In genomic region chr2:240353944-240354343, GRCh38 we compare ENCODE assay signal across 14 cellular contexts.
"Had no signal": no experiment of that assay in that cellular context is flagged by ENCODE, and none has a peak within 500 bp of the region (broad histone marks: within the 10 kb centered on the region; RNA-seq: fewer than 3 reads in every experiment).

No MANE protein-coding gene starts in this region.

- DNase-seq: effector memory CD8-positive, alpha-beta T cell; esophagus squamous epithelium; foreskin fibroblast; immature natural killer cell; left ventricle myocardium inferior; mesenchymal stem cell; midbrain; stimulated activated CD4-positive, alpha-beta T cell treated with anti-CD3 and anti-CD28 coated beads, Interleukin-2, amount 100 ng/mL, for 48 hours; stimulated activated CD8-positive, alpha-beta memory T cell treated with anti-CD3 and anti-CD28 coated beads, Interleukin-4, amount 100 ng/mL, for 48 hours; stimulated activated naive CD8-positive, alpha-beta T cell treated with anti-CD3 and anti-CD28 coated beads, Interleukin-15, Interleukin-2, amounts not matched to agents 100 U/mL and 50 U/mL, for 24 hours; uterus had no signal

- H3K27ac Mint-ChIP-seq: effector memory CD8-positive, alpha-beta T cell; immature natural killer cell; natural killer cell treated with Interleukin-12 subunit alpha and Interleukin-12 subunit beta and Interleukin-15 and Interleukin-18, amount 100 ng/mL, for 72 hours; stimulated activated effector memory CD8-positive, alpha-beta T cell treated with anti-CD3 and anti-CD28 coated beads, Interleukin-12 subunit alpha, Interleukin-12 subunit beta, amount 100 ng/mL, for 72 hours had no signal

- H3K9me3 Mint-ChIP-seq: effector memory CD8-positive, alpha-beta T cell; immature natural killer cell; natural killer cell treated with Interleukin-12 subunit alpha and Interleukin-12 subunit beta and Interleukin-15 and Interleukin-18, amount 100 ng/mL, for 72 hours; stimulated activated effector memory CD8-positive, alpha-beta T cell treated with anti-CD3 and anti-CD28 coated beads, Interleukin-12 subunit alpha, Interleukin-12 subunit beta, amount 100 ng/mL, for 72 hours had no signal

- H3K36me3 Mint-ChIP-seq: immature natural killer cell; natural killer cell treated with Interleukin-12 subunit alpha and Interleukin-12 subunit beta and Interleukin-15 and Interleukin-18, amount 100 ng/mL, for 72 hours; stimulated activated effector memory CD8-positive, alpha-beta T cell treated with anti-CD3 and anti-CD28 coated beads, Interleukin-12 subunit alpha, Interleukin-12 subunit beta, amount 100 ng/mL, for 72 hours had no signal

- ATAC-seq: effector memory CD8-positive, alpha-beta T cell; gastroesophageal sphincter; stimulated activated effector memory CD8-positive, alpha-beta T cell treated with anti-CD3 and anti-CD28 coated beads, Interleukin-12 subunit alpha, Interleukin-12 subunit beta, amount 100 ng/mL, for 72 hours; stimulated activated naive CD8-positive, alpha-beta T cell treated with anti-CD3 and anti-CD28 coated beads, Interleukin-15, Interleukin-2, amounts not matched to agents 100 U/mL and 50 U/mL, for 24 hours had no signal

- H3K4me3 Mint-ChIP-seq: effector memory CD8-positive, alpha-beta T cell; immature natural killer cell; natural killer cell treated with Interleukin-12 subunit alpha and Interleukin-12 subunit beta and Interleukin-15 and Interleukin-18, amount 100 ng/mL, for 72 hours; stimulated activated effector memory CD8-positive, alpha-beta T cell treated with anti-CD3 and anti-CD28 coated beads, Interleukin-12 subunit alpha, Interleukin-12 subunit beta, amount 100 ng/mL, for 72 hours had no signal

- H3K4me1 Mint-ChIP-seq: immature natural killer cell had no signal
